Comparison of ENCODE assay signal across 23 cellular contexts in the genomic region with DNA sequence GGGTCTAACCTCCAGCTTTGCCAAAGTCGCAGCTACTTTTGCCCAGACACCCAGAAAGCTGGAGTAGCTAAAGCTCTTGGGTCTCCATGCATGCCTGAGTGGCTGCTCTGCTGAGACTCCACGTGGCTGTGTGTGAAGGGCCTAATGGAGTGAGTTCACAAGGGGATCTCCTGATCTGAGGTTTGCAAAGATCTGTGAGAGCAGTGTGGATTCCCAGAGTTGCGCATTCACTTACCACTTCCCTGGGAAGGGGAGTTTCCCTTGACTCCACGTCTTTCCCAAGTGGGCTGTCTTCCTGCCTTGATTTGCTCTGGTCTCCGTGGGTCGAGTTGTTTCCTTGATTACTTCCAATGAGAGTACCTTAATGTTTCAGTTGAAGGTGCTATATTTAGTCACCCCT. TPM values are rescaled to one million over a fixed set of nuclear protein-coding genes. Genes with fewer than 3 reads are reported as not detected.
"Had no signal": no experiment of that assay in that cellular context is flagged by ENCODE, and none has a peak within 500 bp of the region (broad histone marks: within the 10 kb centered on the region; RNA-seq: fewer than 3 reads in every experiment).

No MANE protein-coding gene starts in this region.

- H3K4me2 ChIP-seq: smooth muscle cell had no signal

- H3K9me3 ChIP-seq: ovary, right atrium auricular region, right lobe of liver, tibial nerve, upper lobe of right lung had no signal

- H3K36me3 ChIP-seq: left ventricle myocardium inferior, ovary, right atrium auricular region, right lobe of liver, tibial nerve, upper lobe of right lung had no signal

- H3K27me3 Mint-ChIP-seq: stimulated activated memory B cell treated with anti-CD40 and anti-IgM and Interleukin-4, amounts not matched to agents 10 μg/mL and 1 μg/mL and 100 μg/mL, for 72 hours had no signal

- H3K27ac Mint-ChIP-seq: naive thymus-derived CD8-positive, alpha-beta T cell; progenitor cell of endocrine pancreas; stimulated activated memory B cell treated with anti-CD40 and anti-IgM and Interleukin-4, amounts not matched to agents 10 μg/mL and 1 μg/mL and 100 μg/mL, for 72 hours; stimulated activated naive CD8-positive, alpha-beta T cell treated with anti-CD3 and anti-CD28 coated beads, Interleukin-15, amount 100 ng/mL, for 72 hours had no signal

- H3K9me3 Mint-ChIP-seq: stimulated activated memory B cell treated with anti-CD40 and anti-IgM and Interleukin-4, amounts not matched to agents 10 μg/mL and 1 μg/mL and 100 μg/mL, for 72 hours had no signal

- ATAC-seq: naive thymus-derived CD8-positive, alpha-beta T cell; right lobe of liver; stimulated activated memory B cell treated with anti-CD40 and anti-IgM and Interleukin-4, amounts not matched to agents 10 μg/mL and 1 μg/mL and 100 μg/mL, for 72 hours; stimulated activated naive CD8-positive, alpha-beta T cell treated with anti-CD3 and anti-CD28 coated beads, Interleukin-15, amount 100 ng/mL, for 72 hours; upper lobe of right lung had no signal

- H3K4me3 Mint-ChIP-seq: naive thymus-derived CD8-positive, alpha-beta T cell; stimulated activated memory B cell treated with anti-CD40 and anti-IgM and Interleukin-4, amounts not matched to agents 10 μg/mL and 1 μg/mL and 100 μg/mL, for 72 hours; stimulated activated naive CD8-positive, alpha-beta T cell treated with anti-CD3 and anti-CD28 coated beads, Interleukin-15, amount 100 ng/mL, for 72 hours had no signal

- FAIRE-seq: urothelium cell line had no signal

- H3K4me3 ChIP-seq: left ventricle myocardium inferior, lung, ovary, right atrium auricular region, right lobe of liver, smooth muscle cell, tibial nerve, upper lobe of right lung had no signal

- DNase-seq: hypothalamus; islet precursor cell; left ventricle myocardium inferior; naive thymus-derived CD8-positive, alpha-beta T cell; ovary; right lobe of liver; stimulated activated CD4-positive, alpha-beta T cell treated with anti-CD3 and anti-CD28 coated beads, Interleukin-1b, Interleukin-23, amount 100 ng/mL, for 48 hours; stimulated activated CD4-positive, alpha-beta T cell treated with anti-CD3 and anti-CD28 coated beads, Interleukin-2, amount 100 ng/mL, for 48 hours; stimulated activated CD4-positive, alpha-beta T cell treated with anti-CD3 and anti-CD28 coated beads, Interleukin-4, amount 100 ng/mL, for 4 hours; stimulated activated CD8-positive, alpha-beta memory T cell treated with anti-CD3 and anti-CD28 coated beads, Interleukin-4, amount 100 ng/mL, for 48 hours; stimulated activated naive CD4-positive, alpha-beta T cell treated with Interleukin-2 at 50 U/mL for 16 hours; stimulated activated naive CD8-positive, alpha-beta T cell treated with anti-CD3 and anti-CD28 coated beads, Interleukin-15, amount 100 ng/mL, for 72 hours; substantia nigra; upper lobe of right lung had no signal

- H3K4me1 ChIP-seq: left ventricle myocardium inferior, right atrium auricular region, right lobe of liver, tibial nerve, upper lobe of right lung had no signal

- H3K27ac ChIP-seq: left ventricle myocardium inferior, ovary, right atrium auricular region, right lobe of liver, tibial nerve, upper lobe of right lung had no signal

- H3K27me3 ChIP-seq: ovary, right atrium auricular region, right lobe of liver, tibial nerve, upper lobe of right lung had no signal

RNA-seq across cellular contexts. Expression of gene CDKN2B, which starts 17.6 kb away (rescaled TPM):
- total RNA-seq: naive thymus-derived CD8-positive, alpha-beta T cell; skeletal muscle tissue had no signal

RNA-seq across cellular contexts. Expression of gene CDKN2B-AS1, which starts 32.1 kb away (rescaled TPM):
- total RNA-seq: progenitor cell of endocrine pancreas, right atrium auricular region had no signal
- polyA plus RNA-seq: naive thymus-derived CD8-positive, alpha-beta T cell; neural cell had no signal

RNA-seq across cellular contexts. Expression of gene CDKN2A, which starts 32.5 kb away (rescaled TPM):
- total RNA-seq: progenitor cell of endocrine pancreas, skeletal muscle tissue had no signal
- polyA plus RNA-seq: neural cell had no signal
